Comparison of ENCODE assay signal across 20 cellular contexts in the genomic region with DNA sequence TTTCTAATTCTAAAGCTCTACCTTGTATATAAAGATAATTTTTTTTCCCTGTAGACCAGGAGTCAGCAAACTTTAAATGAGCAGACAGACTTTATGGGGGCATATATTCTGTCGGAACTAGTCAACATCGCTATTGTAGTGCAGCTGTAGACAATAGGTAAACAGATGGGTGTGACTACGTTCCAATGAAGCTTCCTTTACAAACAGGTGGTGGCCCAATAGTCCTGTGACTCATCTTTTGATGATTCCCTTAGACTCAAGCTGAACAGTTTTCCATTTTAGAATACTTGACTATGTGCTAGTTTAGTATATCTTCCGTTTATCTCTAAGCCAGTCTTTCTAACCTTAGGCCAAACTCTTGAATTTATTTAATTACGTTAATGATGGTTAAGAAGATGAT. TPM values are rescaled to one million over a fixed set of nuclear protein-coding genes. Genes with fewer than 3 reads are reported as not detected.
DNase-seq lines count a peak whose midpoint lies in the region; ATAC-seq and TF ChIP-seq lines count a peak whose summit lies in the region.
"Had no signal": no experiment of that assay in that cellular context is flagged by ENCODE, and none has a peak within 500 bp of the region (broad histone marks: within the 10 kb centered on the region; RNA-seq: fewer than 3 reads in every experiment).

No MANE protein-coding gene starts in this region.

- H3K4me1 Mint-ChIP-seq in activated CD4-positive, alpha-beta T cell treated with anti-CD3 and anti-CD28 coated beads, Interleukin-2, amount 10 ng/mL, durations not matched to agents 7 days and 5 days: no peaks in the 10 kb centered on the region
- H3K4me1 Mint-ChIP-seq: CD8-positive, alpha-beta memory T cell; IgD-negative memory B cell had no signal

- POLR2A ChIA-PET in activated CD4-positive, alpha-beta T cell treated with anti-CD3 and anti-CD28 coated beads, Interleukin-2, amount 10 ng/mL, durations not matched to agents 7 days and 5 days (lab: Charles Lee): no interaction called here

- no peaks in the 10 kb centered on the region for H3K9me3 Mint-ChIP-seq in activated CD4-positive, alpha-beta T cell treated with anti-CD3 and anti-CD28 coated beads, Interleukin-2, amount 10 ng/mL, durations not matched to agents 7 days and 5 days
- H3K9me3 Mint-ChIP-seq: IgD-negative memory B cell; T-helper 1 cell treated with Interleukin-12 subunit alpha and Interleukin-12 subunit beta and Interleukin-4 antibody, amounts not matched to agents 30 μg/mL and 1 μg/mL, for 36 hours had no signal

- no peaks in the 10 kb centered on the region for H3K36me3 Mint-ChIP-seq in activated CD4-positive, alpha-beta T cell treated with anti-CD3 and anti-CD28 coated beads, Interleukin-2, amount 10 ng/mL, durations not matched to agents 7 days and 5 days (ENCODE audit: low read depth)
- H3K36me3 Mint-ChIP-seq: CD8-positive, alpha-beta memory T cell; IgD-negative memory B cell had no signal

- no peak overlapping the region for H3K4me3 Mint-ChIP-seq in activated CD4-positive, alpha-beta T cell treated with anti-CD3 and anti-CD28 coated beads, Interleukin-2, amount 10 ng/mL, durations not matched to agents 7 days and 5 days
- H3K4me3 Mint-ChIP-seq: CD8-positive, alpha-beta memory T cell; IgD-negative memory B cell; T-helper 1 cell treated with Interleukin-12 subunit alpha and Interleukin-12 subunit beta and Interleukin-4 antibody, amounts not matched to agents 30 μg/mL and 1 μg/mL, for 36 hours had no signal

- H3K27ac Mint-ChIP-seq in activated CD4-positive, alpha-beta T cell treated with anti-CD3 and anti-CD28 coated beads, Interleukin-2, amount 10 ng/mL, durations not matched to agents 7 days and 5 days: no peak overlapping the region
- H3K27ac Mint-ChIP-seq: IgD-negative memory B cell; T-helper 1 cell treated with Interleukin-12 subunit alpha and Interleukin-12 subunit beta and Interleukin-4 antibody, amounts not matched to agents 30 μg/mL and 1 μg/mL, for 36 hours had no signal

- H3K27me3 Mint-ChIP-seq in activated CD4-positive, alpha-beta T cell treated with anti-CD3 and anti-CD28 coated beads, Interleukin-2, amount 10 ng/mL, durations not matched to agents 7 days and 5 days: peaks cover 27% of the 10 kb centered on the region

- CTCF ChIA-PET in activated CD4-positive, alpha-beta T cell treated with anti-CD3 and anti-CD28 coated beads, Interleukin-2, amount 10 ng/mL, durations not matched to agents 7 days and 5 days (lab: Charles Lee): no interaction called here

- peak; percentile 88 for ATAC-seq in left colon
- ATAC-seq in SK-N-SH treated with all-trans-retinoic acid at 6 μM for 48 hours: no peak
- ATAC-seq: Panc1 had no signal

- DNase-seq in NCI-H2171 treated with DMSO at 0.1 percent for 48 hours (lab: John Stamatoyannopoulos, UW): peak; percentile 9
- DNase-seq in NCI-H2171 (lab: John Stamatoyannopoulos, UW): no peak
- peak; percentile 82 for DNase-seq in DMS53 treated with DMSO at 0.1 percent for 48 hours (lab: John Stamatoyannopoulos, UW; ENCODE audit: unreplicated experiment)
- peak; percentile 31 for DNase-seq in SHP77 treated with DMSO at 0.1 percent for 48 hours (lab: John Stamatoyannopoulos, UW)
- no peak for DNase-seq in left colon
- DNase-seq in stimulated activated naive CD4-positive, alpha-beta T cell treated with Interleukin-2 at 50 U/mL for 16 hours (lab: John Stamatoyannopoulos, UW): no peak
- no peak for DNase-seq in activated CD4-positive, alpha-beta T cell treated with anti-CD3 and anti-CD28 coated beads, Interleukin-2, amount 10 ng/mL, durations not matched to agents 7 days and 5 days
- DNase-seq: AML-193; C1 segment of cervical spinal cord; CD8-positive, alpha-beta memory T cell; NCI-H1694 treated with DMSO at 0.1 percent for 48 hours; NCI-H226; NCI-H526 treated with DMSO at 0.1 percent for 48 hours had no signal

- intact Hi-C loops in left colon (cut with DNase I, micrococcal nuclease): no loop called here

TF ChIP-seq in SK-N-SH treated with all-trans-retinoic acid at 6 μM for 48 hours, 23 proteins besides CTCF, POLR2A, EP300 and RAD21:
- TF ChIP-seq ESRRG (CRISPR knock-in tag; IDR thresholded peaks at IDR 0.05): no peak
- TF ChIP-seq, protein P1, sequence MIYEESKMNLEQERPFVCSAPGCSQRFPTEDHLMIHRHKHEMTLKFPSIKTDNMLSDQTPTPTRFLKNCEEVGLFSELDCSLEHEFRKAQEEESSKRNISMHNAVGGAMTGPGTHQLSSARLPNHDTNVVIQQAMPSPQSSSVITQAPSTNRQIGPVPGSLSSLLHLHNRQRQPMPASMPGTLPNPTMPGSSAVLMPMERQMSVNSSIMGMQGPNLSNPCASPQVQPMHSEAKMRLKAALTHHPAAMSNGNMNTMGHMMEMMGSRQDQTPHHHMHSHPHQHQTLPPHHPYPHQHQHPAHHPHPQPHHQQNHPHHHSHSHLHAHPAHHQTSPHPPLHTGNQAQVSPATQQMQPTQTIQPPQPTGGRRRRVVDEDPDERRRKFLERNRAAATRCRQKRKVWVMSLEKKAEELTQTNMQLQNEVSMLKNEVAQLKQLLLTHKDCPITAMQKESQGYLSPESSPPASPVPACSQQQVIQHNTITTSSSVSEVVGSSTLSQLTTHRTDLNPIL (CRISPR knock-in tag; IDR thresholded peaks at IDR 0.05; ENCODE audit: low read depth): no peak
- no peak for TF ChIP-seq SNAI2 (CRISPR knock-in tag; IDR thresholded peaks at IDR 0.05)
- no peak for TF ChIP-seq ZNF565 (CRISPR knock-in tag; conservative IDR thresholded peaks at IDR 0.05; ENCODE audit: low read depth)
- TF ChIP-seq GLIS3 (CRISPR knock-in tag; IDR thresholded peaks at IDR 0.05): no peak
- no peak for TF ChIP-seq ARNTL (CRISPR knock-in tag; IDR thresholded peaks at IDR 0.05; ENCODE audit: borderline replicate concordance, low read depth)
- TF ChIP-seq ZC3H10 (CRISPR knock-in tag; IDR thresholded peaks at IDR 0.05): no peak
- no peak for TF ChIP-seq ZNF8 (CRISPR knock-in tag; IDR thresholded peaks at IDR 0.05)
- TF ChIP-seq ZFP3 (CRISPR knock-in tag; IDR thresholded peaks at IDR 0.05): no peak
- TF ChIP-seq OSR1 (CRISPR knock-in tag; IDR thresholded peaks at IDR 0.05): no peak
- TF ChIP-seq, protein P2, sequence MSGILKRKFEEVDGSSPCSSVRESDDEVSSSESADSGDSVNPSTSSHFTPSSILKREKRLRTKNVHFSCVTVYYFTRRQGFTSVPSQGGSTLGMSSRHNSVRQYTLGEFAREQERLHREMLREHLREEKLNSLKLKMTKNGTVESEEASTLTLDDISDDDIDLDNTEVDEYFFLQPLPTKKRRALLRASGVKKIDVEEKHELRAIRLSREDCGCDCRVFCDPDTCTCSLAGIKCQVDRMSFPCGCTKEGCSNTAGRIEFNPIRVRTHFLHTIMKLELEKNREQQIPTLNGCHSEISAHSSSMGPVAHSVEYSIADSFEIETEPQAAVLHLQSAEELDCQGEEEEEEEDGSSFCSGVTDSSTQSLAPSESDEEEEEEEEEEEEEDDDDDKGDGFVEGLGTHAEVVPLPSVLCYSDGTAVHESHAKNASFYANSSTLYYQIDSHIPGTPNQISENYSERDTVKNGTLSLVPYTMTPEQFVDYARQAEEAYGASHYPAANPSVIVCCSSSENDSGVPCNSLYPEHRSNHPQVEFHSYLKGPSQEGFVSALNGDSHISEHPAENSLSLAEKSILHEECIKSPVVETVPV (CRISPR knock-in tag; IDR thresholded peaks at IDR 0.05): no peak
TF ChIP-seq in SK-N-SH treated with all-trans-retinoic acid at 6 μM for 48 hours: peak in this region for 0.

RNA-seq across cellular contexts. Expression of a gene that starts 16.3 kb away (rescaled TPM):
- total RNA-seq in left colon: not detected
- not detected for total RNA-seq in activated CD4-positive, alpha-beta T cell treated with anti-CD3 and anti-CD28 coated beads, Interleukin-2, amount 10 ng/mL, durations not matched to agents 7 days and 5 days
- total RNA-seq: A172; CD8-positive, alpha-beta memory T cell; G401; SJSA1 had no signal

Comparison
In these comparisons a context has a peak if more than half of its experiments do, and no peak if none do; other contexts are left out.
1. DNase-seq: peak in NCI-H2171 treated with DMSO at 0.1 percent for 48 hours (single experiment), DMS53 treated with DMSO at 0.1 percent for 48 hours (single experiment) and SHP77 treated with DMSO at 0.1 percent for 48 hours (single experiment); none in NCI-H2171 (single experiment), left colon (0 of 2), stimulated activated naive CD4-positive, alpha-beta T cell treated with Interleukin-2 at 50 U/mL for 16 hours (single experiment) and activated CD4-positive, alpha-beta T cell treated with anti-CD3 and anti-CD28 coated beads, Interleukin-2, amount 10 ng/mL, durations not matched to agents 7 days and 5 days (single experiment).